In genomic region chr2:2542966-2543555, GRCh38 we compare ENCODE assay signal across 16 cellular contexts.
DNase-seq lines count a peak whose midpoint lies in the region; ATAC-seq, FAIRE-seq and TF ChIP-seq lines count a peak whose summit lies in the region.
"Had no signal": no experiment of that assay in that cellular context is flagged by ENCODE, and none has a peak within 500 bp of the region (broad histone marks: within the 10 kb centered on the region; RNA-seq: fewer than 3 reads in every experiment).

No MANE protein-coding gene starts in this region.

- ATAC-seq in sciatic nerve, result peak; percentile 38
- ATAC-seq in right cardiac atrium, result no peak
- ATAC-seq in HepG2, result no peak
- ATAC-seq: stimulated activated naive B cell treated with anti-CD40 and anti-IgM and Interleukin-4, amounts not matched to agents 10 μg/mL and 1 μg/mL and 100 μg/mL, for 72 hours had no signal

- TF ChIP-seq CTCF in GM10248 (IDR thresholded peaks at IDR 0.05; ENCODE audit: control extremely low read depth, extremely low read depth, low read depth, missing control alignments) (no peak), esophagus squamous epithelium (IDR thresholded peaks at IDR 0.05) (no peak), HepG2 (CRISPR knock-in tag; IDR thresholded peaks at IDR 0.05) (no peak)

- H3K9me3 ChIP-seq in HUES64 (ENCODE audit: insufficient read depth, low read depth, low read length) (no peaks in the 10 kb centered on the region), iPS-20b (ENCODE audit: insufficient read depth, low read depth, low read length) (no peaks in the 10 kb centered on the region), esophagus squamous epithelium (no peaks in the 10 kb centered on the region), right cardiac atrium (ENCODE audit: control insufficient read depth, low read length) (no peaks in the 10 kb centered on the region), HepG2 (ENCODE audit: low read length) (no peaks in the 10 kb centered on the region)

- POLR2A ChIA-PET in GM10248 (lab: Yijun Ruan, JAX) (no interaction called here), HepG2 (lab: Yijun Ruan, JAX) (no interaction called here)

- H3K4me3 ChIP-seq in HUES64 (ENCODE audit: low read length), result no peak overlapping the region
- peak overlapping the region; percentile 35; the same call in 1 of the 2 replicates for H3K4me3 ChIP-seq in iPS-20b (ENCODE audit: low read length)
- H3K4me3 ChIP-seq in esophagus squamous epithelium, result no peak overlapping the region
- H3K4me3 ChIP-seq in right cardiac atrium (ENCODE audit: low read length), result no peak overlapping the region
- H3K4me3 ChIP-seq in HepG2 (replicated peaks in 1 of 3; ENCODE audit: insufficient read depth in 1 of 3, low read depth in 2 of 3, low read length in 3 of 3), result no peak overlapping the region

- intact Hi-C loops in sciatic nerve (cut with DNase I) (loop anchor here (5.0 kb wide), 1 partner anchor 169 kb away; no protein-coding TSS in a partner anchor), esophagus squamous epithelium (cut with DNase I) (no loop called here), right cardiac atrium (cut with DNase I) (no loop called here), HepG2 (cut with micrococcal nuclease; ENCODE audit: unreplicated experiment) (no loop called here)

- peak overlapping the region; percentile 76; the same call in 1 of the 2 replicates for H3K27ac ChIP-seq in HUES64 (ENCODE audit: low read depth, low read length)
- no peak overlapping the region for H3K27ac ChIP-seq in iPS-20b (ENCODE audit: low read length)
- no peak overlapping the region for H3K27ac ChIP-seq in esophagus squamous epithelium
- H3K27ac ChIP-seq in right cardiac atrium (ENCODE audit: low read length), result no peak overlapping the region
- H3K27ac ChIP-seq in HepG2 (ENCODE audit: extremely low read length, insufficient read depth, low read length), result no peak overlapping the region

- BruUV-seq in HepG2 (replicated peaks; lab: Mats Ljungman, UMichigan), result no TSS peak

- WGBS in HUES64, result 49% methylated on average over 24 of the region's 24 CpGs
- WGBS in esophagus squamous epithelium, 2 donors, result 54 to 77% methylated on average over 11 to 12 of the region's 24 CpGs
- WGBS in right cardiac atrium, result 74% methylated on average over 24 of the region's 24 CpGs
- WGBS in HepG2 (ENCODE audit: low lambda C conversion rate), result 71% methylated on average over 21 of the region's 24 CpGs

- H3K79me2 ChIP-seq in HepG2 (ENCODE audit: insufficient read depth, low read length), result no peaks in the 10 kb centered on the region

- no peak for TF ChIP-seq RAD21 in HepG2 (CRISPR knock-in tag; IDR thresholded peaks at IDR 0.05)

- peak overlapping the region; percentile 43; the same call in 1 of the 2 replicates for H3K9ac ChIP-seq in HUES64 (ENCODE audit: low read depth, low read length)
- H3K9ac ChIP-seq in iPS-20b (ENCODE audit: low read depth, low read length), result no peak overlapping the region
- H3K9ac ChIP-seq in HepG2 (ENCODE audit: insufficient read depth, low read depth, low read length), result no peak overlapping the region

- H2AFZ ChIP-seq in HepG2 (ENCODE audit: low read length), result no peak overlapping the region

- DNase-seq in NCI-H774 (lab: John Stamatoyannopoulos, UW), result peak; percentile 34
- no peak for DNase-seq in sciatic nerve (ENCODE audit: low spot score)
- DNase-seq in GM10248 (ENCODE audit: extremely low spot score), result no peak
- DNase-seq in esophagus squamous epithelium (lab: John Stamatoyannopoulos, UW), result no peak
- DNase-seq in right cardiac atrium, result no peak
- no peak for DNase-seq in HepG2 (ENCODE audit: low spot score)
- DNase-seq: activated CD4-positive, alpha-beta T cell treated with anti-CD3 and anti-CD28 coated beads for 4 hours; CD4-positive, CD25-positive, alpha-beta regulatory T cell; effector CD8-positive, alpha-beta T cell; stimulated activated CD4-positive, alpha-beta T cell treated with anti-CD3 and anti-CD28 coated beads, Interleukin-2, amount 100 ng/mL, for 48 hours; stimulated activated naive B cell treated with anti-CD40 and anti-IgM and Interleukin-4, amounts not matched to agents 10 μg/mL and 1 μg/mL and 100 μg/mL, for 72 hours; SW 1271 had no signal

- no peak overlapping the region for H3K4me2 ChIP-seq in HepG2 (ENCODE audit: low read depth, low read length)

- CTCF ChIA-PET in GM10248 (lab: Yijun Ruan, JAX), result no interaction called here
- CTCF ChIA-PET in HepG2 (lab: Yijun Ruan, JAX; ENCODE audit: low intra/inter-chr PET ratio, low total read pairs), result no interaction called here

- H3K27me3 ChIP-seq in HUES64 (ENCODE audit: insufficient read depth, low read length) (no peaks in the 10 kb centered on the region), iPS-20b (ENCODE audit: insufficient read depth, low read length) (no peaks in the 10 kb centered on the region), esophagus squamous epithelium (no peaks in the 10 kb centered on the region), right cardiac atrium (ENCODE audit: control insufficient read depth, insufficient read depth) (no peaks in the 10 kb centered on the region), HepG2 (ENCODE audit: control insufficient read depth in 1 of 2, insufficient read depth in 2 of 2, low read length in 2 of 2) (peaks cover 1 to 5% of the 10 kb centered on the region in 2 experiments; a peak in 3 of 5 replicates)

- no peaks in the 10 kb centered on the region for H3K36me3 ChIP-seq in HUES64 (ENCODE audit: insufficient read depth, low read length)
- H3K36me3 ChIP-seq in iPS-20b (ENCODE audit: insufficient read depth, low read depth, low read length), result no peaks in the 10 kb centered on the region
- no peaks in the 10 kb centered on the region for H3K36me3 ChIP-seq in esophagus squamous epithelium
- H3K36me3 ChIP-seq in HepG2 (replicated peaks in 1 of 2; ENCODE audit: control insufficient read depth in 1 of 2, insufficient read depth in 2 of 2, low read length in 2 of 2), result no peaks in the 10 kb centered on the region

- H4K20me1 ChIP-seq in HepG2 (ENCODE audit: insufficient read depth, low read length), result no peaks in the 10 kb centered on the region

- no peak for TF ChIP-seq EP300 in HepG2 (IDR thresholded peaks at IDR 0.05; ENCODE audit: low read depth in 2 of 2, low read length in 2 of 2)
- TF ChIP-seq EP300 in HepG2 (CRISPR knock-in tag; IDR thresholded peaks at IDR 0.05; ENCODE audit: borderline replicate concordance), result no peak

- TF ChIP-seq POLR2A in esophagus squamous epithelium (IDR thresholded peaks at IDR 0.05) (no peak), HepG2 (IDR thresholded peaks at IDR 0.05; ENCODE audit: insufficient read depth in 1 of 2, low read depth in 2 of 2, low read length in 2 of 2) (no peak)

- in situ Hi-C loops in HepG2 (cut with HindIII; ENCODE audit: extremely low pct_ligation_motif_present, low pct_unique_long_range_greater_than_20kb), result no loop called here

- H3K4me1 ChIP-seq in HUES64 (ENCODE audit: insufficient read depth, low read length) (peaks cover 11% of the 10 kb centered on the region; the same call in 1 of the 2 replicates), iPS-20b (ENCODE audit: insufficient read depth, low read length) (peaks cover 5% of the 10 kb centered on the region; the same call in 1 of the 2 replicates), esophagus squamous epithelium (no peaks in the 10 kb centered on the region), right cardiac atrium (ENCODE audit: control insufficient read depth, insufficient read depth, low read length) (no peaks in the 10 kb centered on the region), HepG2 (ENCODE audit: insufficient read depth, low read length) (no peaks in the 10 kb centered on the region)

- no peak for FAIRE-seq in HepG2 (lab: Jason Lieb, UNC)
- FAIRE-seq: astrocyte, frontal cortex had no signal

TF ChIP-seq in HepG2, 621 proteins besides CTCF, POLR2A, EP300 and RAD21 (continues in another document):
- TF ChIP-seq TP53 (CRISPR knock-in tag; conservative IDR thresholded peaks at IDR 0.05) (no peak), ZFP36L2 (CRISPR knock-in tag; IDR thresholded peaks at IDR 0.05) (no peak), MIER2 (CRISPR knock-in tag; IDR thresholded peaks at IDR 0.05) (no peak), SMYD3 (CRISPR knock-in tag; IDR thresholded peaks at IDR 0.05) (no peak), CREM (IDR thresholded peaks at IDR 0.05) (no peak), CREM (CRISPR knock-in tag; IDR thresholded peaks at IDR 0.05) (no peak), EEA1 (CRISPR knock-in tag; IDR thresholded peaks at IDR 0.05; ENCODE audit: borderline replicate concordance) (no peak), NFKBIZ (CRISPR knock-in tag; IDR thresholded peaks at IDR 0.05) (no peak), ZHX1 (CRISPR knock-in tag; IDR thresholded peaks at IDR 0.05; ENCODE audit: low read depth) (no peak)
